ENCODE assay signal across 1 cellular context in genomic region chr3:52897130-52898109, GRCh38.
TF ChIP-seq lines count a peak whose summit lies in the region.

Gene STIMATE (minus strand): TSS chr3:52897548. CDS start chr3:52897450, 98 bp downstream.

TF ChIP-seq in HepG2, 621 proteins besides CTCF, POLR2A, EP300 and RAD21 (continued from another document):
- TF ChIP-seq ERF (CRISPR knock-in tag; IDR thresholded peaks at IDR 0.05) (no peak), DNMT1 (CRISPR knock-in tag; IDR thresholded peaks at IDR 0.05) (no peak), SMARCE1 (IDR thresholded peaks at IDR 0.05; ENCODE audit: borderline replicate concordance) (no peak), PATZ1 (CRISPR knock-in tag; IDR thresholded peaks at IDR 0.05) (peak; percentile 41; the same call in 1 of the 2 replicates), ZNF256 (CRISPR knock-in tag; conservative IDR thresholded peaks at IDR 0.05) (no peak), NFE2L2 (IDR thresholded peaks at IDR 0.05; ENCODE audit: low read length) (no peak), ZNF207 (IDR thresholded peaks at IDR 0.05; ENCODE audit: borderline replicate concordance) (no peak), ETV5 (CRISPR knock-in tag; IDR thresholded peaks at IDR 0.05; ENCODE audit: borderline replicate concordance) (no peak)
- TF ChIP-seq, protein P1, sequence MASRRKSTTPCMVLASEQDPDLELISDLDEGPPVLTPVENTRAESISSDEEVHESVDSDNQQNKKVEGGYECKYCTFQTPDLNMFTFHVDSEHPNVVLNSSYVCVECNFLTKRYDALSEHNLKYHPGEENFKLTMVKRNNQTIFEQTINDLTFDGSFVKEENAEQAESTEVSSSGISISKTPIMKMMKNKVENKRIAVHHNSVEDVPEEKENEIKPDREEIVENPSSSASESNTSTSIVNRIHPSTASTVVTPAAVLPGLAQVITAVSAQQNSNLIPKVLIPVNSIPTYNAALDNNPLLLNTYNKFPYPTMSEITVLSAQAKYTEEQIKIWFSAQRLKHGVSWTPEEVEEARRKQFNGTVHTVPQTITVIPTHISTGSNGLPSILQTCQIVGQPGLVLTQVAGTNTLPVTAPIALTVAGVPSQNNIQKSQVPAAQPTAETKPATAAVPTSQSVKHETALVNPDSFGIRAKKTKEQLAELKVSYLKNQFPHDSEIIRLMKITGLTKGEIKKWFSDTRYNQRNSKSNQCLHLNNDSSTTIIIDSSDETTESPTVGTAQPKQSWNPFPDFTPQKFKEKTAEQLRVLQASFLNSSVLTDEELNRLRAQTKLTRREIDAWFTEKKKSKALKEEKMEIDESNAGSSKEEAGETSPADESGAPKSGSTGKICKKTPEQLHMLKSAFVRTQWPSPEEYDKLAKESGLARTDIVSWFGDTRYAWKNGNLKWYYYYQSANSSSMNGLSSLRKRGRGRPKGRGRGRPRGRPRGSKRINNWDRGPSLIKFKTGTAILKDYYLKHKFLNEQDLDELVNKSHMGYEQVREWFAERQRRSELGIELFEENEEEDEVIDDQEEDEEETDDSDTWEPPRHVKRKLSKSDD (CRISPR knock-in tag; IDR thresholded peaks at IDR 0.05; ENCODE audit: low read depth) = peak; percentile 71; the same call in 1 of the 2 replicates
